In the genomic region with DNA sequence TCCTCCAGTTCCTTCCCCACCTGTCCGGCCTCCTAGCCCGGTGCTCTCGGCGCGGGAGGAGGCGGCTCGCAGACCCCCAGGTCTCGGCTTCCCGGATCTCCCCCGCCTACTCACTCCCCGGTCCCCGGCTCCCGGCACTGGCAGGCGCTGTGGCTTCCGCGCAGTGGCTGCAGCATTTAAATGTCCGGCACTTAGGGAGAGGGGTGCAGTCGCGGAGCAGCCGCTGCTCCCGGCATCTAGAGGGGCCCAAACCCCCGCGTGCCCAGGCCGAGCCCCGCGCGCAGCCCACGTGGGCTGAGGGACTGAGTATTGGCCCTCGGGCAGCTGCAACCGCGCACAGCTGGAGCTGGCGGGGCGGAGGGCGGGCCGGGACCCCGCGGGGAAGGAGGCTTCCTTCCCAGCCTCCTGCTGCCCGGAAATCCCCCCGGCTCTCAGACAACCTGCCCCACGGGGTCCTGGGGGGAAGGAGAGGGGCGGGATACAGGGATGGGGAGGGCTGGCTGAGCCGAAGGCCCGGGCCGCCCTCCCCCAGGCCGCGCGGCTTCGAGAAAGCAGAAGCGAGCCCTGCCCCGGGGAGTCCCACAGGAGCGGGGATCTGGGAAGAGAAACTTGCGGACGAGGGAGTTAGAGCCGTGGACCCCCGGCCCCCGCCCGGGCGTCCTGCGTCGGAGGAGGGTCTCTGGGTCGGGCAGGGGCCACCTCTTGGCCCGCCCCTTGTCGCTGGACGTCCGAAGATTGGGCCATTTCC, we compare ENCODE assay signal across 1 cellular context.
TF ChIP-seq lines count a peak whose summit lies in the region.

No MANE protein-coding gene starts in this region.

TF ChIP-seq in HepG2, 621 proteins besides CTCF, POLR2A, EP300 and RAD21 (continues in another document):
- no peak for TF ChIP-seq ZNF317 (CRISPR knock-in tag; IDR thresholded peaks at IDR 0.05)
- TF ChIP-seq ZEB1 (IDR thresholded peaks at IDR 0.05; ENCODE audit: insufficient replicate concordance, low read depth) = no peak
- TF ChIP-seq, protein P1, sequence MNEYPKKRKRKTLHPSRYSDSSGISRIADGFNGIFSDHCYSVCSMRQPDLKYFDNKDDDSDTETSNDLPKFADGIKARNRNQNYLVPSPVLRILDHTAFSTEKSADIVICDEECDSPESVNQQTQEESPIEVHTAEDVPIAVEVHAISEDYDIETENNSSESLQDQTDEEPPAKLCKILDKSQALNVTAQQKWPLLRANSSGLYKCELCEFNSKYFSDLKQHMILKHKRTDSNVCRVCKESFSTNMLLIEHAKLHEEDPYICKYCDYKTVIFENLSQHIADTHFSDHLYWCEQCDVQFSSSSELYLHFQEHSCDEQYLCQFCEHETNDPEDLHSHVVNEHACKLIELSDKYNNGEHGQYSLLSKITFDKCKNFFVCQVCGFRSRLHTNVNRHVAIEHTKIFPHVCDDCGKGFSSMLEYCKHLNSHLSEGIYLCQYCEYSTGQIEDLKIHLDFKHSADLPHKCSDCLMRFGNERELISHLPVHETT (CRISPR knock-in tag; conservative IDR thresholded peaks at IDR 0.05) = no peak
- TF ChIP-seq ZBTB38 (CRISPR knock-in tag; IDR thresholded peaks at IDR 0.05) = no peak
- TF ChIP-seq ZNF234 (CRISPR knock-in tag; conservative IDR thresholded peaks at IDR 0.05) = no peak
- TF ChIP-seq JUND (CRISPR knock-in tag; IDR thresholded peaks at IDR 0.05) = no peak
- TF ChIP-seq TBX2 (CRISPR knock-in tag; IDR thresholded peaks at IDR 0.05; ENCODE audit: borderline replicate concordance) = no peak
- no peak for TF ChIP-seq CENPT (CRISPR knock-in tag; IDR thresholded peaks at IDR 0.05; ENCODE audit: low read depth)
- no peak for TF ChIP-seq ZNF547 (CRISPR knock-in tag; IDR thresholded peaks at IDR 0.05)
- TF ChIP-seq ZNF83 (CRISPR knock-in tag; IDR thresholded peaks at IDR 0.05; ENCODE audit: borderline replicate concordance) = no peak
- TF ChIP-seq, protein P2, sequence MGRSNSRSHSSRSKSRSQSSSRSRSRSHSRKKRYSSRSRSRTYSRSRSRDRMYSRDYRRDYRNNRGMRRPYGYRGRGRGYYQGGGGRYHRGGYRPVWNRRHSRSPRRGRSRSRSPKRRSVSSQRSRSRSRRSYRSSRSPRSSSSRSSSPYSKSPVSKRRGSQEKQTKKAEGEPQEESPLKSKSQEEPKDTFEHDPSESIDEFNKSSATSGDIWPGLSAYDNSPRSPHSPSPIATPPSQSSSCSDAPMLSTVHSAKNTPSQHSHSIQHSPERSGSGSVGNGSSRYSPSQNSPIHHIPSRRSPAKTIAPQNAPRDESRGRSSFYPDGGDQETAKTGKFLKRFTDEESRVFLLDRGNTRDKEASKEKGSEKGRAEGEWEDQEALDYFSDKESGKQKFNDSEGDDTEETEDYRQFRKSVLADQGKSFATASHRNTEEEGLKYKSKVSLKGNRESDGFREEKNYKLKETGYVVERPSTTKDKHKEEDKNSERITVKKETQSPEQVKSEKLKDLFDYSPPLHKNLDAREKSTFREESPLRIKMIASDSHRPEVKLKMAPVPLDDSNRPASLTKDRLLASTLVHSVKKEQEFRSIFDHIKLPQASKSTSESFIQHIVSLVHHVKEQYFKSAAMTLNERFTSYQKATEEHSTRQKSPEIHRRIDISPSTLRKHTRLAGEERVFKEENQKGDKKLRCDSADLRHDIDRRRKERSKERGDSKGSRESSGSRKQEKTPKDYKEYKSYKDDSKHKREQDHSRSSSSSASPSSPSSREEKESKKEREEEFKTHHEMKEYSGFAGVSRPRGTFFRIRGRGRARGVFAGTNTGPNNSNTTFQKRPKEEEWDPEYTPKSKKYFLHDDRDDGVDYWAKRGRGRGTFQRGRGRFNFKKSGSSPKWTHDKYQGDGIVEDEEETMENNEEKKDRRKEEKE (IDR thresholded peaks at IDR 0.05) = no peak
- no peak for TF ChIP-seq MEIS2 (CRISPR knock-in tag; IDR thresholded peaks at IDR 0.05)
- no peak for TF ChIP-seq NKX3-1 (CRISPR knock-in tag; IDR thresholded peaks at IDR 0.05)
- no peak for TF ChIP-seq SRSF9 (IDR thresholded peaks at IDR 0.05; ENCODE audit: borderline replicate concordance, insufficient read depth, low read depth, low read length, poor library complexity, severe bottlenecking)
- TF ChIP-seq ZNF205 (CRISPR knock-in tag; IDR thresholded peaks at IDR 0.05) = no peak
- no peak for TF ChIP-seq SMYD3 (CRISPR knock-in tag; IDR thresholded peaks at IDR 0.05)
- TF ChIP-seq, protein P3, sequence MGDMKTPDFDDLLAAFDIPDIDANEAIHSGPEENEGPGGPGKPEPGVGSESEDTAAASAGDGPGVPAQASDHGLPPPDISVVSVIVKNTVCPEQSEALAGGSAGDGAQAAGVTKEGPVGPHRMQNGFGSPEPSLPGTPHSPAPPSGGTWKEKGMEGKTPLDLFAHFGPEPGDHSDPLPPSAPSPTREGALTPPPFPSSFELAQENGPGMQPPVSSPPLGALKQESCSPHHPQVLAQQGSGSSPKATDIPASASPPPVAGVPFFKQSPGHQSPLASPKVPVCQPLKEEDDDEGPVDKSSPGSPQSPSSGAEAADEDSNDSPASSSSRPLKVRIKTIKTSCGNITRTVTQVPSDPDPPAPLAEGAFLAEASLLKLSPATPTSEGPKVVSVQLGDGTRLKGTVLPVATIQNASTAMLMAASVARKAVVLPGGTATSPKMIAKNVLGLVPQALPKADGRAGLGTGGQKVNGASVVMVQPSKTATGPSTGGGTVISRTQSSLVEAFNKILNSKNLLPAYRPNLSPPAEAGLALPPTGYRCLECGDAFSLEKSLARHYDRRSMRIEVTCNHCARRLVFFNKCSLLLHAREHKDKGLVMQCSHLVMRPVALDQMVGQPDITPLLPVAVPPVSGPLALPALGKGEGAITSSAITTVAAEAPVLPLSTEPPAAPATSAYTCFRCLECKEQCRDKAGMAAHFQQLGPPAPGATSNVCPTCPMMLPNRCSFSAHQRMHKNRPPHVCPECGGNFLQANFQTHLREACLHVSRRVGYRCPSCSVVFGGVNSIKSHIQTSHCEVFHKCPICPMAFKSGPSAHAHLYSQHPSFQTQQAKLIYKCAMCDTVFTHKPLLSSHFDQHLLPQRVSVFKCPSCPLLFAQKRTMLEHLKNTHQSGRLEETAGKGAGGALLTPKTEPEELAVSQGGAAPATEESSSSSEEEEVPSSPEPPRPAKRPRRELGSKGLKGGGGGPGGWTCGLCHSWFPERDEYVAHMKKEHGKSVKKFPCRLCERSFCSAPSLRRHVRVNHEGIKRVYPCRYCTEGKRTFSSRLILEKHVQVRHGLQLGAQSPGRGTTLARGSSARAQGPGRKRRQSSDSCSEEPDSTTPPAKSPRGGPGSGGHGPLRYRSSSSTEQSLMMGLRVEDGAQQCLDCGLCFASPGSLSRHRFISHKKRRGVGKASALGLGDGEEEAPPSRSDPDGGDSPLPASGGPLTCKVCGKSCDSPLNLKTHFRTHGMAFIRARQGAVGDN (CRISPR knock-in tag; IDR thresholded peaks at IDR 0.05) = peak; percentile 43; the same call in 1 of the 2 replicates
- TF ChIP-seq SNRNP70 (IDR thresholded peaks at IDR 0.05; ENCODE audit: low read depth, low read length) = no peak
- 0 out of 2 replicates have a peak, but pooled peaks have one; percentile 39 for TF ChIP-seq GZF1 (CRISPR knock-in tag; IDR thresholded peaks at IDR 0.05)
- no peak for TF ChIP-seq LCORL (IDR thresholded peaks at IDR 0.05)
- TF ChIP-seq LCORL (CRISPR knock-in tag; IDR thresholded peaks at IDR 0.05) = 0 out of 2 replicates have a peak, but pooled peaks have one; percentile 27
- no peak for TF ChIP-seq TEAD2 (CRISPR knock-in tag; IDR thresholded peaks at IDR 0.05)
- no peak for TF ChIP-seq RFX1 (IDR thresholded peaks at IDR 0.05)
- peak; percentile 24 for TF ChIP-seq AGO1 (IDR thresholded peaks at IDR 0.05; ENCODE audit: low read depth, low read length, poor library complexity, severe bottlenecking)
- TF ChIP-seq RFXAP (CRISPR knock-in tag; IDR thresholded peaks at IDR 0.05; ENCODE audit: borderline replicate concordance) = no peak
- no peak; the same call in 1 of the 2 replicates for TF ChIP-seq GABPB1 (CRISPR knock-in tag; IDR thresholded peaks at IDR 0.05)
- no peak for TF ChIP-seq ATRX (CRISPR knock-in tag; IDR thresholded peaks at IDR 0.05; ENCODE audit: borderline replicate concordance)
- TF ChIP-seq, protein P4, sequence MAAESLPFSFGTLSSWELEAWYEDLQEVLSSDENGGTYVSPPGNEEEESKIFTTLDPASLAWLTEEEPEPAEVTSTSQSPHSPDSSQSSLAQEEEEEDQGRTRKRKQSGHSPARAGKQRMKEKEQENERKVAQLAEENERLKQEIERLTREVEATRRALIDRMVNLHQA (CRISPR knock-in tag; IDR thresholded peaks at IDR 0.05) = no peak
- TF ChIP-seq, protein P5, sequence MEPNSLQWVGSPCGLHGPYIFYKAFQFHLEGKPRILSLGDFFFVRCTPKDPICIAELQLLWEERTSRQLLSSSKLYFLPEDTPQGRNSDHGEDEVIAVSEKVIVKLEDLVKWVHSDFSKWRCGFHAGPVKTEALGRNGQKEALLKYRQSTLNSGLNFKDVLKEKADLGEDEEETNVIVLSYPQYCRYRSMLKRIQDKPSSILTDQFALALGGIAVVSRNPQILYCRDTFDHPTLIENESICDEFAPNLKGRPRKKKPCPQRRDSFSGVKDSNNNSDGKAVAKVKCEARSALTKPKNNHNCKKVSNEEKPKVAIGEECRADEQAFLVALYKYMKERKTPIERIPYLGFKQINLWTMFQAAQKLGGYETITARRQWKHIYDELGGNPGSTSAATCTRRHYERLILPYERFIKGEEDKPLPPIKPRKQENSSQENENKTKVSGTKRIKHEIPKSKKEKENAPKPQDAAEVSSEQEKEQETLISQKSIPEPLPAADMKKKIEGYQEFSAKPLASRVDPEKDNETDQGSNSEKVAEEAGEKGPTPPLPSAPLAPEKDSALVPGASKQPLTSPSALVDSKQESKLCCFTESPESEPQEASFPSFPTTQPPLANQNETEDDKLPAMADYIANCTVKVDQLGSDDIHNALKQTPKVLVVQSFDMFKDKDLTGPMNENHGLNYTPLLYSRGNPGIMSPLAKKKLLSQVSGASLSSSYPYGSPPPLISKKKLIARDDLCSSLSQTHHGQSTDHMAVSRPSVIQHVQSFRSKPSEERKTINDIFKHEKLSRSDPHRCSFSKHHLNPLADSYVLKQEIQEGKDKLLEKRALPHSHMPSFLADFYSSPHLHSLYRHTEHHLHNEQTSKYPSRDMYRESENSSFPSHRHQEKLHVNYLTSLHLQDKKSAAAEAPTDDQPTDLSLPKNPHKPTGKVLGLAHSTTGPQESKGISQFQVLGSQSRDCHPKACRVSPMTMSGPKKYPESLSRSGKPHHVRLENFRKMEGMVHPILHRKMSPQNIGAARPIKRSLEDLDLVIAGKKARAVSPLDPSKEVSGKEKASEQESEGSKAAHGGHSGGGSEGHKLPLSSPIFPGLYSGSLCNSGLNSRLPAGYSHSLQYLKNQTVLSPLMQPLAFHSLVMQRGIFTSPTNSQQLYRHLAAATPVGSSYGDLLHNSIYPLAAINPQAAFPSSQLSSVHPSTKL (CRISPR knock-in tag; IDR thresholded peaks at IDR 0.05) = 0 out of 2 replicates have a peak, but pooled peaks have one; percentile 9
- no peak for TF ChIP-seq TP53 (CRISPR knock-in tag; conservative IDR thresholded peaks at IDR 0.05)
- TF ChIP-seq, protein P6, sequence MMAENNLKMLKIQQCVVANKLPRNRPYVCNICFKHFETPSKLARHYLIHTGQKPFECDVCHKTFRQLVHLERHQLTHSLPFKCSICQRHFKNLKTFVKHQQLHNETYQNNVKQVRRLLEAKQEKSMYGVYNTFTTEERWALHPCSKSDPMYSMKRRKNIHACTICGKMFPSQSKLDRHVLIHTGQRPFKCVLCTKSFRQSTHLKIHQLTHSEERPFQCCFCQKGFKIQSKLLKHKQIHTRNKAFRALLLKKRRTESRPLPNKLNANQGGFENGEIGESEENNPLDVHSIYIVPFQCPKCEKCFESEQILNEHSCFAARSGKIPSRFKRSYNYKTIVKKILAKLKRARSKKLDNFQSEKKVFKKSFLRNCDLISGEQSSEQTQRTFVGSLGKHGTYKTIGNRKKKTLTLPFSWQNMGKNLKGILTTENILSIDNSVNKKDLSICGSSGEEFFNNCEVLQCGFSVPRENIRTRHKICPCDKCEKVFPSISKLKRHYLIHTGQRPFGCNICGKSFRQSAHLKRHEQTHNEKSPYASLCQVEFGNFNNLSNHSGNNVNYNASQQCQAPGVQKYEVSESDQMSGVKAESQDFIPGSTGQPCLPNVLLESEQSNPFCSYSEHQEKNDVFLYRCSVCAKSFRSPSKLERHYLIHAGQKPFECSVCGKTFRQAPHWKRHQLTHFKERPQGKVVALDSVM (CRISPR knock-in tag; IDR thresholded peaks at IDR 0.05) = no peak
- no peak for TF ChIP-seq SNAPC2 (CRISPR knock-in tag; IDR thresholded peaks at IDR 0.05)
- TF ChIP-seq ARNT2 (CRISPR knock-in tag; IDR thresholded peaks at IDR 0.05; ENCODE audit: low read depth) = no peak
- TF ChIP-seq GATA4 (IDR thresholded peaks at IDR 0.05; ENCODE audit: borderline replicate concordance, low read depth) = no peak
- TF ChIP-seq ASH2L (IDR thresholded peaks at IDR 0.05; ENCODE audit: insufficient read length, low read depth, low read length) = no peak
- no peak for TF ChIP-seq NFE2 (CRISPR knock-in tag; IDR thresholded peaks at IDR 0.05)
- TF ChIP-seq ZNF207 (IDR thresholded peaks at IDR 0.05; ENCODE audit: borderline replicate concordance) = no peak
- no peak for TF ChIP-seq MED1 (CRISPR knock-in tag; IDR thresholded peaks at IDR 0.05)
- TF ChIP-seq NFIB (CRISPR knock-in tag; IDR thresholded peaks at IDR 0.05; ENCODE audit: borderline replicate concordance) = no peak
- TF ChIP-seq MBNL3 (CRISPR knock-in tag; conservative IDR thresholded peaks at IDR 0.05) = no peak
- no peak for TF ChIP-seq ZNF225 (CRISPR knock-in tag; IDR thresholded peaks at IDR 0.05)
- TF ChIP-seq TAF15 (IDR thresholded peaks at IDR 0.05; ENCODE audit: low read depth, low read length, poor library complexity, severe bottlenecking) = no peak
- TF ChIP-seq, protein P7, sequence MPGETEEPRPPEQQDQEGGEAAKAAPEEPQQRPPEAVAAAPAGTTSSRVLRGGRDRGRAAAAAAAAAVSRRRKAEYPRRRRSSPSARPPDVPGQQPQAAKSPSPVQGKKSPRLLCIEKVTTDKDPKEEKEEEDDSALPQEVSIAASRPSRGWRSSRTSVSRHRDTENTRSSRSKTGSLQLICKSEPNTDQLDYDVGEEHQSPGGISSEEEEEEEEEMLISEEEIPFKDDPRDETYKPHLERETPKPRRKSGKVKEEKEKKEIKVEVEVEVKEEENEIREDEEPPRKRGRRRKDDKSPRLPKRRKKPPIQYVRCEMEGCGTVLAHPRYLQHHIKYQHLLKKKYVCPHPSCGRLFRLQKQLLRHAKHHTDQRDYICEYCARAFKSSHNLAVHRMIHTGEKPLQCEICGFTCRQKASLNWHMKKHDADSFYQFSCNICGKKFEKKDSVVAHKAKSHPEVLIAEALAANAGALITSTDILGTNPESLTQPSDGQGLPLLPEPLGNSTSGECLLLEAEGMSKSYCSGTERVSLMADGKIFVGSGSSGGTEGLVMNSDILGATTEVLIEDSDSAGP (CRISPR knock-in tag; IDR thresholded peaks at IDR 0.05; ENCODE audit: borderline replicate concordance) = 0 out of 2 replicates have a peak, but pooled peaks have one; percentile 13
- TF ChIP-seq ZNF841 (CRISPR knock-in tag; IDR thresholded peaks at IDR 0.05; ENCODE audit: borderline replicate concordance) = no peak
- TF ChIP-seq SRY (CRISPR knock-in tag; IDR thresholded peaks at IDR 0.05) = no peak
